Comparison of ENCODE assay signal across 21 cellular contexts in genomic region chr9:1962588-1963134, GRCh38. TPM values are rescaled to one million over a fixed set of nuclear protein-coding genes. Genes with fewer than 3 reads are reported as not detected.
DNase-seq lines count a peak whose midpoint lies in the region; ATAC-seq, FAIRE-seq and TF ChIP-seq lines count a peak whose summit lies in the region.
"Had no signal": no experiment of that assay in that cellular context is flagged by ENCODE, and none has a peak within 500 bp of the region (broad histone marks: within the 10 kb centered on the region; RNA-seq: fewer than 3 reads in every experiment).

No MANE protein-coding gene starts in this region.

- H3K4me3 Mint-ChIP-seq in nephron: peak overlapping the region in 1 of 3 experiments; percentile 19
- H3K4me3 Mint-ChIP-seq: B cell; CD4-positive, CD25-positive, alpha-beta regulatory T cell; CD8-positive, alpha-beta T cell; H9 had no signal

- H4K91ac ChIP-seq in IMR-90 (ENCODE audit: insufficient read depth, low read depth, low read length) (no peak overlapping the region), H1 (replicated peaks; ENCODE audit: insufficient read length, low read length) (no peak overlapping the region)

- TF ChIP-seq EP300 in A549 (IDR thresholded peaks at IDR 0.05) (no peak), H1 (IDR thresholded peaks at IDR 0.05; ENCODE audit: borderline replicate concordance in 1 of 2, low read depth in 2 of 2, low read length in 2 of 2) (no peak)

- POLR2A ChIA-PET in A549 (lab: Yijun Ruan, JAX): no interaction called here
- POLR2A ChIA-PET in IMR-90 (lab: Charles Lee; ENCODE audit: unreplicated experiment): no interaction called here
- POLR2A ChIA-PET in H1 (lab: Charles Lee; ENCODE audit: partially characterized antibody): no interaction called here

- TF ChIP-seq POLR2A in A549 (IDR thresholded peaks at IDR 0.05; ENCODE audit: low read length) (no peak), IMR-90 (IDR thresholded peaks at IDR 0.05; ENCODE audit: low read depth, low read length) (no peak), H1 (IDR thresholded peaks at IDR 0.05; ENCODE audit: control extremely low read depth in 1 of 2, low read depth in 2 of 2, low read length in 2 of 2) (no peak)

- TF ChIP-seq RAD21 in A549 (conservative IDR thresholded peaks at IDR 0.05 in 1 of 2, IDR thresholded peaks at IDR 0.05 in 1 of 2): no peak
- TF ChIP-seq RAD21 in IMR-90 (IDR thresholded peaks at IDR 0.05; ENCODE audit: low read length): no peak
- no peak for TF ChIP-seq RAD21 in H1 (IDR thresholded peaks at IDR 0.05 in 1 of 2, conservative IDR thresholded peaks at IDR 0.05 in 1 of 2; ENCODE audit: low read depth in 2 of 2, low read length in 2 of 2)

- dilution Hi-C loops in IMR-90 (cut with HindIII; ENCODE audit: low sequenced_read_pairs, unreplicated experiment): no loop called here

- H3K4me1 ChIP-seq in A549 (no peaks in the 10 kb centered on the region), IMR-90 (ENCODE audit: control insufficient read depth, insufficient read depth, low read length) (no peaks in the 10 kb centered on the region), H1 (replicated peaks in 1 of 4; ENCODE audit: control insufficient read depth in 3 of 4, insufficient read depth in 4 of 4, low read length in 3 of 4) (no peaks in the 10 kb centered on the region; a peak in 2 of 7 replicates)
- H3K4me1 ChIP-seq: BLaER1, Caco-2 had no signal

- H3K4me3 ChIP-seq in A549 (no peak overlapping the region), IMR-90 (ENCODE audit: insufficient read depth, low read depth, low read length) (no peak overlapping the region), H1 (ENCODE audit: extremely low read depth in 1 of 4, insufficient read depth in 2 of 4, low read depth in 3 of 4, low read length in 4 of 4) (no peak overlapping the region)
- H3K4me3 ChIP-seq: BLaER1, GM23248 had no signal

- peak; percentile 13 for FAIRE-seq in A549 (lab: Jason Lieb, UNC)
- no peak for FAIRE-seq in H1 (lab: Jason Lieb, UNC)
- FAIRE-seq: G401.6, GM19239 had no signal

- H3K36me3 ChIP-seq in IMR-90 (ENCODE audit: control insufficient read depth, insufficient read depth, low read length): no peaks in the 10 kb centered on the region
- H3K36me3 ChIP-seq in H1 (ENCODE audit: control insufficient read depth in 2 of 4, insufficient read depth in 4 of 4, low read length in 3 of 4): no peaks in the 10 kb centered on the region
- H3K36me3 ChIP-seq: BLaER1 had no signal

- no peaks in the 10 kb centered on the region for H4K20me1 ChIP-seq in IMR-90 (ENCODE audit: insufficient read depth, low read length)
- no peaks in the 10 kb centered on the region for H4K20me1 ChIP-seq in H1 (replicated peaks in 1 of 2; ENCODE audit: control insufficient read depth in 1 of 2, insufficient read depth in 2 of 2, low read length in 2 of 2)
- H4K20me1 ChIP-seq: BLaER1 had no signal

- no peaks in the 10 kb centered on the region for H3K36me3 Mint-ChIP-seq in nephron (ENCODE audit: low read depth)
- H3K36me3 Mint-ChIP-seq: CD4-positive, CD25-positive, alpha-beta regulatory T cell; CD8-positive, alpha-beta T cell had no signal

- in situ Hi-C loops in IMR-90 (cut with MboI; ENCODE audit: low sequenced_read_pairs): no loop called here

- H3K27me3 ChIP-seq in IMR-90 (ENCODE audit: control insufficient read depth, insufficient read depth, low read length): no peaks in the 10 kb centered on the region
- no peaks in the 10 kb centered on the region for H3K27me3 ChIP-seq in H1 (replicated peaks in 1 of 4; ENCODE audit: control insufficient read depth in 3 of 4, extremely low read depth in 1 of 4, insufficient read depth in 3 of 4, low read length in 3 of 4)
- H3K27me3 ChIP-seq: BLaER1 had no signal

- H2BK120ac ChIP-seq in IMR-90 (ENCODE audit: low read depth, low read length): no peak overlapping the region
- H2BK120ac ChIP-seq in H1 (replicated peaks; ENCODE audit: low read depth, low read length): no peak overlapping the region

- DNase-seq in A549 (ENCODE audit: low read depth in 1 of 2, low spot score in 1 of 2) (no peak), IMR-90 (no peak), H1 (ENCODE audit: low read depth in 1 of 2, low spot score in 2 of 2) (no peak), AG08395 (ENCODE audit: low spot score) (no peak), activated gamma-delta T cell treated with Interleukin-2 at 50 U/mL for 16 hours (no peak)
- DNase-seq: 8988T; Caco-2; CD4-positive, CD25-positive, alpha-beta regulatory T cell; CD8-positive, alpha-beta T cell; DMS153; DND-41; GM23248; H9 had no signal

- no peaks in the 10 kb centered on the region for H3K9me1 ChIP-seq in IMR-90 (ENCODE audit: insufficient read depth, low read length)

- BruUV-seq in IMR-90 (replicated peaks; lab: Mats Ljungman, UMichigan): no TSS peak

- H3K9me3 Mint-ChIP-seq in nephron: no peaks in the 10 kb centered on the region
- H3K9me3 Mint-ChIP-seq: CD4-positive, CD25-positive, alpha-beta regulatory T cell; CD8-positive, alpha-beta T cell; H9 had no signal

- H4K5ac ChIP-seq in IMR-90 (ENCODE audit: low read depth, low read length) (no peak overlapping the region), H1 (ENCODE audit: insufficient read length, low read depth, low read length) (no peak overlapping the region)

- 6% methylated on average over 1 of the region's 1 CpG for WGBS in A549 (ENCODE audit: missing lambda C conversion rate)
- WGBS in IMR-90 (ENCODE audit: extremely low coverage in 2 of 2, insufficient read length in 1 of 2), 2 experiments: no CpG with 5 or more reads among the region's 1 CpG
- whole genome bisulfite sequencing in H1 (ENCODE audit: extremely low coverage in 1 of 2, insufficient coverage in 1 of 2, insufficient read length in 1 of 2, insufficient replicate concordance in 2 of 2, low coverage in 1 of 2, low lambda C conversion rate in 2 of 2, missing lambda C conversion rate in 1 of 2), 2 experiments: 96% methylated on average over 1 of the region's 1 CpG; no CpG with 5 or more reads in 1 of the 2 experiments

- no peak overlapping the region for H2AK9ac ChIP-seq in IMR-90 (replicated peaks; ENCODE audit: low read depth, low read length, poor library complexity)

- H3K4me2 ChIP-seq in A549 (no peak overlapping the region), IMR-90 (ENCODE audit: low read depth, low read length) (no peak overlapping the region), H1 (ENCODE audit: insufficient read depth in 1 of 2, low read depth in 2 of 2, low read length in 2 of 2) (no peak overlapping the region)
- H3K4me2 ChIP-seq: BLaER1 had no signal

- H3K9me3 ChIP-seq in A549 (no peaks in the 10 kb centered on the region), IMR-90 (ENCODE audit: control insufficient read depth, insufficient read depth, low read length) (no peaks in the 10 kb centered on the region), H1 (ENCODE audit: insufficient read depth in 2 of 2, low read depth in 1 of 2, low read length in 1 of 2) (no peaks in the 10 kb centered on the region)
- H3K9me3 ChIP-seq: BLaER1, Caco-2 had no signal

- H2AK5ac ChIP-seq in IMR-90 (ENCODE audit: low read depth, low read length): no peak overlapping the region
- no peak overlapping the region for H2AK5ac ChIP-seq in H1 (ENCODE audit: low read depth, low read length)

- no peak overlapping the region for H3K27ac ChIP-seq in A549
- no peak overlapping the region for H3K27ac ChIP-seq in IMR-90 (ENCODE audit: insufficient read depth, low read length)
- no peak overlapping the region for H3K27ac ChIP-seq in H1 (ENCODE audit: low read depth, low read length)
- H3K27ac ChIP-seq: BLaER1, C4-2B, GM23248 had no signal

- intact Hi-C loops in IMR-90 (cut with micrococcal nuclease): no loop called here

- CTCF ChIA-PET in A549 (lab: Yijun Ruan, JAX) (no interaction called here), IMR-90 (lab: Yijun Ruan, JAX) (no interaction called here), H1 (lab: Charles Lee; ENCODE audit: partially characterized antibody) (interaction anchor here (1.4 kb wide), 1 partner anchor 15 kb away, joined by 4 read pairs; no protein-coding TSS in a partner anchor)

- H3K56ac ChIP-seq in IMR-90 (ENCODE audit: extremely low read depth, insufficient read depth, low read length): no peak overlapping the region
- H3K56ac ChIP-seq in H1 (replicated peaks; ENCODE audit: insufficient read length, low read depth, low read length): no peak overlapping the region

- no peaks in the 10 kb centered on the region for H3K23me2 ChIP-seq in H1 (ENCODE audit: low read depth, low read length)

- H2BK20ac ChIP-seq in IMR-90 (ENCODE audit: low read depth, low read length): no peak overlapping the region
- H2BK20ac ChIP-seq in H1 (ENCODE audit: low read length): no peak overlapping the region

- H2BK12ac ChIP-seq in H1 (ENCODE audit: low read depth, low read length): no peak overlapping the region

- H3K4me1 Mint-ChIP-seq in nephron: peaks cover 56% of the 10 kb centered on the region
- H3K4me1 Mint-ChIP-seq: B cell; CD4-positive, CD25-positive, alpha-beta regulatory T cell had no signal

- H2AFZ ChIP-seq in IMR-90 (replicated peaks; ENCODE audit: low read length, poor library complexity): no peak overlapping the region
- no peak overlapping the region for H2AFZ ChIP-seq in H1 (ENCODE audit: low read length)
- H2AFZ ChIP-seq: GM23248 had no signal

- peak overlapping the region; percentile 85 to 92 (median 89) for H3K27ac Mint-ChIP-seq in nephron
- H3K27ac Mint-ChIP-seq: B cell; CD4-positive, CD25-positive, alpha-beta regulatory T cell; CD8-positive, alpha-beta T cell; H9 had no signal

- H3K9ac ChIP-seq in IMR-90 (ENCODE audit: low read depth, low read length) (no peak overlapping the region), H1 (replicated peaks in 1 of 4; ENCODE audit: extremely low read depth in 1 of 4, low read depth in 3 of 4, low read length in 3 of 4) (no peak overlapping the region)
- H3K9ac ChIP-seq: BLaER1, GM23248 had no signal

- H3K79me2 ChIP-seq in H1 (ENCODE audit: control insufficient read depth in 1 of 2, insufficient read depth in 2 of 2, low read length in 2 of 2): no peaks in the 10 kb centered on the region

- H3K4ac ChIP-seq in IMR-90 (ENCODE audit: low read depth, low read length): no peak overlapping the region
- H3K4ac ChIP-seq in H1 (replicated peaks; ENCODE audit: insufficient read length, low read depth, low read length): no peak overlapping the region

- H3K27me3 Mint-ChIP-seq in nephron (ENCODE audit: low read depth): no peaks in the 10 kb centered on the region

- ATAC-seq in A549: no peak
- ATAC-seq in IMR-90 (ENCODE audit: low read depth): no peak
- ATAC-seq in HG03565 (IDR thresholded peaks at IDR 0.05; ENCODE audit: unreplicated experiment): no peak
- ATAC-seq: CD8-positive, alpha-beta T cell; HCT116 had no signal

- H3K79me1 ChIP-seq in IMR-90 (ENCODE audit: low read depth in 1 of 2, low read length in 2 of 2) (no peaks in the 10 kb centered on the region), H1 (ENCODE audit: low read depth, low read length) (no peaks in the 10 kb centered on the region)

- no peak overlapping the region for H2BK5ac ChIP-seq in IMR-90 (ENCODE audit: low read depth, low read length, poor library complexity, severe bottlenecking)
- H2BK5ac ChIP-seq in H1 (ENCODE audit: low read depth, low read length): no peak overlapping the region

- H4K8ac ChIP-seq in IMR-90 (ENCODE audit: low read depth in 2 of 2, low read length in 2 of 2) (no peak overlapping the region), H1 (ENCODE audit: extremely low read depth, insufficient read depth, low read length) (no peak overlapping the region)

- H3K18ac ChIP-seq in IMR-90 (ENCODE audit: low read depth, low read length) (no peak overlapping the region), H1 (ENCODE audit: extremely low read depth, low read length) (no peak overlapping the region)

- TF ChIP-seq CTCF in A549 (IDR thresholded peaks at IDR 0.05): no peak
- TF ChIP-seq CTCF in IMR-90 (conservative IDR thresholded peaks at IDR 0.05; ENCODE audit: low read depth, low read length): no peak
- no peak for TF ChIP-seq CTCF in H1 (IDR thresholded peaks at IDR 0.05; ENCODE audit: control extremely low read depth in 1 of 3, insufficient read depth in 1 of 3, low read depth in 1 of 3, low read length in 3 of 3)
- TF ChIP-seq CTCF in nephron (IDR thresholded peaks at IDR 0.05; ENCODE audit: unreplicated experiment in 3 of 3): no peak

- H3K23ac ChIP-seq in IMR-90 (ENCODE audit: low read depth, low read length) (no peak overlapping the region), H1 (ENCODE audit: insufficient read length) (no peak overlapping the region)

- H2BK15ac ChIP-seq in IMR-90 (ENCODE audit: low read depth, low read length) (no peak overlapping the region), H1 (ENCODE audit: low read length) (no peak overlapping the region)

- no peak overlapping the region for H3K14ac ChIP-seq in IMR-90 (replicated peaks; ENCODE audit: low read depth, low read length)
- H3K14ac ChIP-seq in H1 (ENCODE audit: insufficient read length): no peak overlapping the region

RNA-seq across cellular contexts. Expression of gene SMARCA2, which starts 52.5 kb away (rescaled TPM):
- 33.0 and 45.6 TPM in 2 replicates for polyA plus RNA-seq in A549 (2011; rRNA removed)
- polyA plus RNA-seq in A549 (2012; cell fraction: cytosol; rRNA removed): 14.3 and 16.2 TPM in 2 replicates
- polyA plus RNA-seq in A549 (2012; cell fraction: nucleus; rRNA removed): 22.5 and 26.4 TPM in 2 replicates
- 28.7 to 45.4 TPM (median 36.9 TPM) in 3 replicates for polyA plus RNA-seq in A549 (2017; fragmentation: RNase III; extraction: RNeasy Plus Mini Kit Qiagen cat#74134 plus additional on column Dnase treatment)
- polyA minus RNA-seq in A549 (2011; rRNA and poly(A)+ RNA removed): 70.7 and 80.6 TPM in 2 replicates
- total RNA-seq in IMR-90 (2012; rRNA removed): 26.7 and 29.2 TPM in 2 replicates
- polyA plus RNA-seq in IMR-90 (2012; rRNA removed): 25.3 and 26.5 TPM in 2 replicates
- 14.4 and 14.8 TPM in 2 replicates for polyA plus RNA-seq in IMR-90 (2012; cell fraction: cytosol; rRNA removed)
- 19.4 and 48.0 TPM in 2 replicates for polyA plus RNA-seq in IMR-90 (2012; cell fraction: nucleus; rRNA removed; ENCODE audit: low replicate concordance)
- 21.7 and 22.3 TPM in 2 replicates for total RNA-seq in H1 (2021; fragmentation: NEBNext Ultra II Directional; extraction: Animal tissue kit (Norgen Biotek cat#: 25700))
- polyA plus RNA-seq in H1 (2011; rRNA removed): 6.3 and 12.5 TPM in 2 replicates
- polyA plus RNA-seq in H1 (2011; cell fraction: cytosol; rRNA removed): 11.2 TPM
- polyA plus RNA-seq in H1 (2011; cell fraction: nucleus; rRNA removed): 19.0 TPM
- polyA plus RNA-seq in H1 (2012, experiment 1 of 2): 6.6 to 11.1 TPM (median 7.8 TPM) in 4 replicates
- polyA plus RNA-seq in H1 (2012, experiment 2 of 2): 0.94 TPM
- 6.7 TPM for polyA plus RNA-seq in H1 (2013, experiment 1 of 2)
- 6.6 TPM for polyA plus RNA-seq in H1 (2013, experiment 2 of 2)
- 18.7 and 32.7 TPM in 2 replicates for polyA minus RNA-seq in H1 (2011; rRNA and poly(A)+ RNA removed)
- polyA minus RNA-seq in H1 (2011; cell fraction: cytosol; rRNA and poly(A)+ RNA removed): 20.0 TPM
- polyA minus RNA-seq in H1 (2011; cell fraction: nucleus; rRNA and poly(A)+ RNA removed): 37.5 TPM

Comparison
In these comparisons a context has a peak if more than half of its experiments do, and no peak if none do; other contexts are left out.
1. Of the 18 proteins assayed by ChIP-seq in both H1 and A549: peak only in H1: none; only in A549: none; in both: MAFK; in neither: 17.